ENCODE assay signal across 14 cellular contexts in genomic region chr2:120771556-120772208, GRCh38. TPM values are rescaled to one million over a fixed set of nuclear protein-coding genes. Genes with fewer than 3 reads are reported as not detected.
DNase-seq lines count a peak whose midpoint lies in the region; ATAC-seq, FAIRE-seq and TF ChIP-seq lines count a peak whose summit lies in the region.
"Had no signal": no experiment of that assay in that cellular context is flagged by ENCODE, and none has a peak within 500 bp of the region (broad histone marks: within the 10 kb centered on the region; RNA-seq: fewer than 3 reads in every experiment).

No MANE protein-coding gene starts in this region.

- peaks cover 0 to 6% (median 0%) of the 10 kb centered on the region in 11 experiments; a peak in 2 of 22 replicates for H4K20me1 ChIP-seq in BLaER1 treated with 17β-estradiol and CSF1 and Interleukin-3, amounts not matched to agents 10 nM and 100 nM
- peaks cover 51% of the 10 kb centered on the region for H4K20me1 ChIP-seq in osteoblast (ENCODE audit: insufficient read depth, low read length)

- no peak overlapping the region for H3K9ac ChIP-seq in BLaER1 treated with 17β-estradiol and CSF1 and Interleukin-3, amounts not matched to agents 10 nM and 100 nM

- no peak for TF ChIP-seq CTCF in osteoblast (IDR thresholded peaks at IDR 0.05; ENCODE audit: extremely low read depth, low read depth, low read length)

- peak; percentile 99 for DNase-seq in RPMI7951 (ENCODE audit: low read depth)
- peak; percentile 64 for DNase-seq in fibroblast of the conjunctiva (ENCODE audit: low read depth)
- DNase-seq in osteoblast (ENCODE audit: insufficient read length, low spot score, missing footprints): peak; percentile 99
- no peak for DNase-seq in frontal cortex (ENCODE audit: low spot score in 2 of 2)
- no peak for DNase-seq in NCI-H526 treated with DMSO at 0.1 percent for 48 hours (lab: John Stamatoyannopoulos, UW)
- DNase-seq: DMS 273 treated with DMSO at 0.1 percent for 48 hours, erythroblast had no signal

- H3K9me3 ChIP-seq in BLaER1 treated with 17β-estradiol and CSF1 and Interleukin-3, amounts not matched to agents 10 nM and 100 nM (replicated peaks in 1 of 11): no peaks in the 10 kb centered on the region
- no peaks in the 10 kb centered on the region for H3K9me3 ChIP-seq in osteoblast (ENCODE audit: low read depth, low read length)
- H3K9me3 ChIP-seq: right lobe of liver, thoracic aorta had no signal

- no peak overlapping the region for H3K27ac ChIP-seq in BLaER1 treated with 17β-estradiol and CSF1 and Interleukin-3, amounts not matched to agents 10 nM and 100 nM
- peak overlapping the region; percentile 95 for H3K27ac ChIP-seq in osteoblast (ENCODE audit: low read depth, low read length)
- H3K27ac ChIP-seq: PC-9, right lobe of liver had no signal

- H3K4me1 ChIP-seq in BLaER1 treated with 17β-estradiol and CSF1 and Interleukin-3, amounts not matched to agents 10 nM and 100 nM: peaks cover 10 to 21% (median 16%) of the 10 kb centered on the region in 10 experiments; a peak in 19 of 20 replicates
- peaks cover 38% of the 10 kb centered on the region for H3K4me1 ChIP-seq in osteoblast (ENCODE audit: insufficient read depth, low read length)
- H3K4me1 ChIP-seq: right lobe of liver had no signal

- no peak for FAIRE-seq in frontal cortex (lab: Jason Lieb, UNC)
- FAIRE-seq: GM19239 had no signal

- peaks cover 94% of the 10 kb centered on the region for H3K79me2 ChIP-seq in osteoblast (ENCODE audit: insufficient read depth, low read length)

- no peaks in the 10 kb centered on the region for H3K27me3 ChIP-seq in BLaER1 treated with 17β-estradiol and CSF1 and Interleukin-3, amounts not matched to agents 10 nM and 100 nM
- no peaks in the 10 kb centered on the region for H3K27me3 ChIP-seq in osteoblast (ENCODE audit: insufficient read depth, low read length)
- H3K27me3 ChIP-seq: right lobe of liver had no signal

- peak overlapping the region; percentile 74 for H2AFZ ChIP-seq in osteoblast (ENCODE audit: low read length)
- H2AFZ ChIP-seq: PC-9 had no signal

- H3K4me2 ChIP-seq in BLaER1 treated with 17β-estradiol and CSF1 and Interleukin-3, amounts not matched to agents 10 nM and 100 nM: peak overlapping the region in 7 of 11 experiments; percentile 18 to 62 (median 30); a peak in 10 of 22 replicates
- H3K4me2 ChIP-seq in osteoblast (ENCODE audit: insufficient read depth, low read length): peak overlapping the region; percentile 71
- H3K4me2 ChIP-seq: PC-9 had no signal

- H3K36me3 ChIP-seq in BLaER1 treated with 17β-estradiol and CSF1 and Interleukin-3, amounts not matched to agents 10 nM and 100 nM: no peaks in the 10 kb centered on the region
- H3K36me3 ChIP-seq in osteoblast (ENCODE audit: insufficient read depth, low read length): no peaks in the 10 kb centered on the region
- H3K36me3 ChIP-seq: right lobe of liver, thoracic aorta had no signal

- H3K4me3 ChIP-seq in BLaER1 treated with 17β-estradiol and CSF1 and Interleukin-3, amounts not matched to agents 10 nM and 100 nM: no peak overlapping the region
- peak overlapping the region; percentile 43 for H3K4me3 ChIP-seq in osteoblast (ENCODE audit: insufficient read depth, low read length)
- H3K4me3 ChIP-seq: PC-9, right lobe of liver, thoracic aorta had no signal

- ATAC-seq in HG02588 (IDR thresholded peaks at IDR 0.05; ENCODE audit: unreplicated experiment) (no peak), GM19351 (IDR thresholded peaks at IDR 0.05; ENCODE audit: unreplicated experiment) (no peak)

RNA-seq across cellular contexts. Expression of gene GLI2, which starts 36.0 kb away (rescaled TPM):
- 3.2 and 3.9 TPM in 2 replicates for total RNA-seq in RPMI7951 (2014; rRNA removed; shearing (Covaris generic))
- 3.8 and 10.1 TPM in 2 replicates for total RNA-seq in osteoblast
- total RNA-seq in frontal cortex: 0.41 TPM

Comparison
In these comparisons a context has a peak if more than half of its experiments do, and no peak if none do; other contexts are left out.
1. DNase-seq: peak in RPMI7951 (single experiment), fibroblast of the conjunctiva (single experiment) and osteoblast (single experiment); none in frontal cortex (0 of 2) and NCI-H526 treated with DMSO at 0.1 percent for 48 hours (single experiment).